ENCODE assay signal across 24 cellular contexts in the genomic region with DNA sequence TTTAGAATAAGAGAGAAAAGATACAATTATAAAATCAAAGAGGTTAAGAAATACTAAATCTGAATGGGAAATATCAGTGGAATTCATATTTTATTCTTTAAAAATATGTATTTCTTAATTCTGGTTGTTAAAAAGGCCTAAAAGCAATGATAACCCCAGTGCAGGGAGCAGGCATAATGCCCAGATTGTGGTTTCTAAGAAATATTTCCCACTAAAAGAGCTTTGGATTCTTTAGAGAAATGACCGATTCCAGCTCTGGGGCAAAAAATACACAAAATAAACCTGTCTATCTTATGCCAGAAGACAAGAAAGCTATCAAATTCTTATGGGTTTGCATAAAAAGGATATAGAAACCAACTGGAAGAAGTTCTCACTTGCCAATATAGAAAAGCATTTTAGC.
DNase-seq lines count a peak whose midpoint lies in the region; ATAC-seq and TF ChIP-seq lines count a peak whose summit lies in the region.
"Had no signal": no experiment of that assay in that cellular context is flagged by ENCODE, and none has a peak within 500 bp of the region (broad histone marks: within the 10 kb centered on the region; RNA-seq: fewer than 3 reads in every experiment).

No MANE protein-coding gene starts in this region.

- intact Hi-C loops in tibial artery (cut with DNase I; ENCODE audit: low total_unique reads), result no loop called here

- H3K4me3 ChIP-seq in brain microvascular endothelial cell (ENCODE audit: low read depth, low read length) (no peak overlapping the region), fibroblast of villous mesenchyme (ENCODE audit: low read depth, low read length) (no peak overlapping the region), tibial artery (no peak overlapping the region), gastroesophageal sphincter (no peak overlapping the region)
- H3K4me3 ChIP-seq: lower lobe of right lung, psoas muscle, smooth muscle cell, tibial nerve had no signal

- H3K4me1 ChIP-seq in tibial artery (peaks cover 0 to 37% (median 13%) of the 10 kb centered on the region in 4 donors), gastroesophageal sphincter (no peaks in the 10 kb centered on the region)
- H3K4me1 ChIP-seq: lower lobe of right lung, psoas muscle had no signal

- TF ChIP-seq EP300 in gastroesophageal sphincter (IDR thresholded peaks at IDR 0.05), result no peak

- ATAC-seq in gastroesophageal sphincter (no peak), HG03378 (IDR thresholded peaks at IDR 0.05; ENCODE audit: unreplicated experiment) (no peak), HG02973 (IDR thresholded peaks at IDR 0.05; ENCODE audit: unreplicated experiment) (no peak)
- ATAC-seq: lower lobe of right lung, psoas muscle, WTC11 had no signal

- DNase-seq in HS-27A (ENCODE audit: low read depth) (peak; percentile 40), brain microvascular endothelial cell (peak; percentile 22), fibroblast of villous mesenchyme (ENCODE audit: low read depth) (peak; percentile 46), tibial artery (peak in 1 of 2 donors; percentile 26), NCI-H526 treated with DMSO at 0.1 percent for 48 hours (lab: John Stamatoyannopoulos, UW) (no peak)
- DNase-seq: activated CD8-positive, alpha-beta memory T cell treated with anti-CD3 and anti-CD28 coated beads, Interleukin-2, amount 50 U/mL, for 4 hours; activated naive CD8-positive, alpha-beta T cell treated with anti-CD3 and anti-CD28 coated beads, Interleukin-2, amount 10 ng/mL, durations not matched to agents 7 days and 5 days; DMS53; IMR-90; kidney; lower lobe of right lung; MM.1S; NCI-H146; NCI-H2171; NCI-H82; psoas muscle; stimulated activated CD4-positive, alpha-beta T cell treated with anti-CD3 and anti-CD28 coated beads, Interleukin-2, amount 100 ng/mL, for 48 hours; stimulated activated naive CD4-positive, alpha-beta T cell treated with Interleukin-2 at 50 U/mL for 16 hours had no signal

- WGBS in gastroesophageal sphincter (ENCODE audit: low coverage in 1 of 2), 2 donors, result 14 to 78% methylated on average over 1 of the region's 1 CpG

- in situ Hi-C loops in brain microvascular endothelial cell (cut with HindIII; ENCODE audit: low pct_ligation_motif_present, low sequenced_read_pairs), result no loop called here

- no peak for TF ChIP-seq CTCF in brain microvascular endothelial cell (IDR thresholded peaks at IDR 0.05; ENCODE audit: low read depth, low read length, missing control alignments)
- TF ChIP-seq CTCF in fibroblast of villous mesenchyme (IDR thresholded peaks at IDR 0.05; ENCODE audit: insufficient read depth, low read depth, low read length), result no peak
- no peak for TF ChIP-seq CTCF in tibial artery (IDR thresholded peaks at IDR 0.05)
- TF ChIP-seq CTCF in gastroesophageal sphincter (IDR thresholded peaks at IDR 0.05), result no peak

- H3K9me3 ChIP-seq in tibial artery, result no peaks in the 10 kb centered on the region
- no peaks in the 10 kb centered on the region for H3K9me3 ChIP-seq in gastroesophageal sphincter
- H3K9me3 ChIP-seq: lower lobe of right lung, psoas muscle, tibial nerve had no signal

- TF ChIP-seq POLR2A in gastroesophageal sphincter (IDR thresholded peaks at IDR 0.05), result no peak

- H3K27ac ChIP-seq in brain microvascular endothelial cell (no peak overlapping the region), tibial artery (peak overlapping the region; percentile 5 to 47), gastroesophageal sphincter (no peak overlapping the region)
- H3K27ac ChIP-seq: lower lobe of right lung, psoas muscle had no signal

- no peaks in the 10 kb centered on the region for H3K27me3 ChIP-seq in brain microvascular endothelial cell (replicated peaks)
- H3K27me3 ChIP-seq in tibial artery, result no peaks in the 10 kb centered on the region
- H3K27me3 ChIP-seq in gastroesophageal sphincter, result no peaks in the 10 kb centered on the region
- H3K27me3 ChIP-seq: tibial nerve had no signal

- H3K36me3 ChIP-seq in brain microvascular endothelial cell (replicated peaks) (no peaks in the 10 kb centered on the region), tibial artery (no peaks in the 10 kb centered on the region), gastroesophageal sphincter (no peaks in the 10 kb centered on the region)
- H3K36me3 ChIP-seq: lower lobe of right lung, tibial nerve had no signal

Comparison
In these comparisons a context has a peak if more than half of its experiments do, and no peak if none do; other contexts are left out.
1. H3K27ac ChIP-seq: peak in tibial artery (2 of 2); none in brain microvascular endothelial cell (single experiment) and gastroesophageal sphincter (0 of 4).